In genomic region chr6:8064638-8065518, GRCh38 we compare ENCODE assay signal across 1 cellular context.
TF ChIP-seq lines count a peak whose summit lies in the region.

No MANE protein-coding gene starts in this region.

TF ChIP-seq in HCT116, 20 proteins besides CTCF, POLR2A, EP300 and RAD21 (continued from another document):
- TF ChIP-seq REST (IDR thresholded peaks at IDR 0.05; ENCODE audit: low read depth) (no peak), CBX3 (IDR thresholded peaks at IDR 0.05; ENCODE audit: low read depth) (no peak; the same call in none of the 2 replicates), FOSL1 (IDR thresholded peaks at IDR 0.05; ENCODE audit: low read depth) (no peak)
